37 cellular contexts compared by ENCODE assay signal in genomic region chr20:61459266-61459665, GRCh38.
"Had no signal": no experiment of that assay in that cellular context is flagged by ENCODE, and none has a peak within 500 bp of the region (broad histone marks: within the 10 kb centered on the region; RNA-seq: fewer than 3 reads in every experiment).

No MANE protein-coding gene starts in this region.

- H3K4me1 Mint-ChIP-seq: activated B cell treated with CpG ODN at 0.5 μM for 24 hours; activated CD4-positive, alpha-beta T cell treated with anti-CD3 and anti-CD28 coated beads, Interleukin-2, amount 10 ng/mL, durations not matched to agents 24 days and 14 days; activated naive CD8-positive, alpha-beta T cell treated with anti-CD3 and anti-CD28 coated beads for 36 hours; activated T-helper 17 cell treated with anti-CD3 and anti-CD28 coated beads, Interleukin-2, amount 50 U/mL, for 72 hours; central memory CD8-positive, alpha-beta T cell had no signal

- H3K27ac ChIP-seq: adrenal gland, body of pancreas, brain microvascular endothelial cell, breast epithelium, VCaP had no signal

- H3K27me3 ChIP-seq: adrenal gland, body of pancreas, brain microvascular endothelial cell, breast epithelium had no signal

- DNase-seq: activated B cell treated with CpG ODN at 0.5 μM for 24 hours; activated CD4-positive, alpha-beta memory T cell treated with anti-CD3 and anti-CD28 coated beads for 36 hours; activated CD4-positive, alpha-beta T cell treated with anti-CD3 and anti-CD28 coated beads for 4 hours; activated CD4-positive, alpha-beta T cell treated with anti-CD3 and anti-CD28 coated beads, Interleukin-2, amount 10 ng/mL, durations not matched to agents 24 days and 14 days; activated CD4-positive, alpha-beta T cell treated with anti-CD3 and anti-CD28 coated beads, Interleukin-2, amount 50 U/mL, for 1 hour; activated CD4-positive, alpha-beta T cell treated with anti-CD3 and anti-CD28 coated beads, Interleukin-2, amount 50 U/mL, for 4 hours; activated CD4-positive, CD25-positive, alpha-beta regulatory T cell treated with anti-CD3 and anti-CD28 coated beads, Interleukin-2, amount 50 U/mL, for 72 hours; activated CD8-positive, alpha-beta memory T cell treated with anti-CD3 and anti-CD28 coated beads, Interleukin-2, amount 50 U/mL, for 4 hours; activated CD8-positive, alpha-beta T cell treated with anti-CD3 and anti-CD28 coated beads for 36 hours; activated effector memory CD4-positive, alpha-beta T cell treated with anti-CD3 and anti-CD28 coated beads, Interleukin-2, amount 50 U/mL, for 16 hours; activated gamma-delta T cell treated with Interleukin-2 at 50 U/mL for 16 hours; activated naive CD4-positive, alpha-beta T cell; activated naive CD4-positive, alpha-beta T cell treated with anti-CD3 and anti-CD28 coated beads for 36 hours; activated naive CD4-positive, alpha-beta T cell treated with anti-CD3 and anti-CD28 coated beads, Interleukin-2, amount 50 U/mL, for 16 hours; activated naive CD8-positive, alpha-beta T cell treated with anti-CD3 and anti-CD28 coated beads for 36 hours; activated T-cell treated with anti-CD3 and anti-CD28 coated beads for 4 hours; activated T-cell treated with anti-CD3 and anti-CD28 coated beads, Interleukin-2, amount 50 U/mL, for 1 hour; activated T-cell treated with anti-CD3 and anti-CD28 coated beads, Interleukin-2, amount 50 U/mL, for 4 hours; activated T-cell treated with anti-CD3 and anti-CD28 coated beads, Interleukin-2, amount 50 U/mL, for 72 hours; adrenal gland; amniotic stem cell; aorta; body of pancreas; brain microvascular endothelial cell; T-helper 1 cell; T-helper 2 cell; T-helper 9 cell had no signal

- H3K9me3 Mint-ChIP-seq: activated CD4-positive, alpha-beta memory T cell treated with anti-CD3 and anti-CD28 coated beads for 36 hours; activated naive CD8-positive, alpha-beta T cell treated with anti-CD3 and anti-CD28 coated beads for 36 hours; activated T-helper 1 cell treated with anti-CD3 and anti-CD28 coated beads, Interleukin-12 subunit alpha, Interleukin-12 subunit beta, Interleukin-2, Interleukin-4 antibody, amounts not matched to agents 30 ng/mL and 10 ng/mL and 1 ng/mL, durations not matched to agents 14 hours and 24 hours and 36 hours; T-helper 1 cell treated with Interleukin-12 subunit alpha and Interleukin-12 subunit beta and Interleukin-4 antibody, amounts not matched to agents 30 μg/mL and 1 μg/mL, for 36 hours had no signal

- ATAC-seq: activated CD8-positive, alpha-beta T cell treated with anti-CD3 and anti-CD28 coated beads for 36 hours; activated T-cell treated with anti-CD3 and anti-CD28 coated beads, Interleukin-2, amount 50 U/mL, for 4 hours; activated T-cell treated with anti-CD3 and anti-CD28 coated beads, Interleukin-2, amount 50 U/mL, for 72 hours; activated T-helper 17 cell treated with anti-CD3 and anti-CD28 coated beads, Interleukin-2, amount 50 U/mL, for 72 hours; body of pancreas had no signal

- H3K4me3 ChIP-seq: adrenal gland, body of pancreas, breast epithelium had no signal

- H3K27me3 Mint-ChIP-seq: activated B cell treated with CpG ODN at 0.5 μM for 24 hours; activated CD4-positive, alpha-beta memory T cell treated with anti-CD3 and anti-CD28 coated beads for 36 hours; activated CD4-positive, alpha-beta T cell treated with anti-CD3 and anti-CD28 coated beads, Interleukin-2, amount 10 ng/mL, durations not matched to agents 24 days and 14 days; activated CD8-positive, alpha-beta T cell treated with anti-CD3 and anti-CD28 coated beads for 36 hours; activated T-helper 17 cell treated with anti-CD3 and anti-CD28 coated beads, Interleukin-2, amount 50 U/mL, for 72 hours; central memory CD8-positive, alpha-beta T cell had no signal

- FAIRE-seq: astrocyte, TTC549 had no signal

- H3K4me1 ChIP-seq: adrenal gland, body of pancreas, breast epithelium had no signal

- H3K27ac Mint-ChIP-seq: activated B cell treated with CpG ODN at 0.5 μM for 24 hours; activated CD4-positive, alpha-beta memory T cell treated with anti-CD3 and anti-CD28 coated beads for 36 hours; activated CD4-positive, alpha-beta T cell treated with anti-CD3 and anti-CD28 coated beads, Interleukin-2, amount 10 ng/mL, durations not matched to agents 24 days and 14 days; activated CD8-positive, alpha-beta T cell treated with anti-CD3 and anti-CD28 coated beads for 36 hours; activated naive CD4-positive, alpha-beta T cell treated with anti-CD3 and anti-CD28 coated beads for 36 hours; activated naive CD4-positive, alpha-beta T cell treated with anti-CD3 and anti-CD28 coated beads, Interleukin-2, amount 50 U/mL, for 72 hours; activated naive CD8-positive, alpha-beta T cell treated with anti-CD3 and anti-CD28 coated beads for 36 hours; activated T-cell treated with anti-CD3 and anti-CD28 coated beads, Interleukin-2, amount 50 U/mL, for 72 hours; activated T-helper 1 cell treated with anti-CD3 and anti-CD28 coated beads, Interleukin-12 subunit alpha, Interleukin-12 subunit beta, Interleukin-2, Interleukin-4 antibody, amounts not matched to agents 30 ng/mL and 10 ng/mL and 1 ng/mL, durations not matched to agents 14 hours and 24 hours and 36 hours; activated T-helper 17 cell treated with anti-CD3 and anti-CD28 coated beads, Interleukin-2, amount 50 U/mL, for 72 hours; T-helper 1 cell treated with Interleukin-12 subunit alpha and Interleukin-12 subunit beta and Interleukin-4 antibody, amounts not matched to agents 30 μg/mL and 1 μg/mL, for 36 hours; T-helper 2 cell treated with Interferon-gamma antibody and Interleukin-4, amounts not matched to agents 5 μg/mL and 100 μg/mL, for 36 hours had no signal

- H3K36me3 Mint-ChIP-seq: activated CD4-positive, alpha-beta memory T cell treated with anti-CD3 and anti-CD28 coated beads for 36 hours; activated naive CD4-positive, alpha-beta T cell treated with anti-CD3 and anti-CD28 coated beads, Interleukin-2, amount 50 U/mL, for 72 hours; activated naive CD8-positive, alpha-beta T cell treated with anti-CD3 and anti-CD28 coated beads for 36 hours had no signal

- H3K4me3 Mint-ChIP-seq: activated B cell treated with CpG ODN at 0.5 μM for 24 hours; activated CD4-positive, alpha-beta memory T cell treated with anti-CD3 and anti-CD28 coated beads for 36 hours; activated CD4-positive, alpha-beta T cell treated with anti-CD3 and anti-CD28 coated beads, Interleukin-2, amount 10 ng/mL, durations not matched to agents 24 days and 14 days; activated CD8-positive, alpha-beta T cell treated with anti-CD3 and anti-CD28 coated beads for 36 hours; activated naive CD4-positive, alpha-beta T cell treated with anti-CD3 and anti-CD28 coated beads for 36 hours; activated naive CD8-positive, alpha-beta T cell treated with anti-CD3 and anti-CD28 coated beads for 36 hours; activated T-cell treated with anti-CD3 and anti-CD28 coated beads, Interleukin-2, amount 50 U/mL, for 4 hours; activated T-cell treated with anti-CD3 and anti-CD28 coated beads, Interleukin-2, amount 50 U/mL, for 72 hours; activated T-helper 1 cell treated with anti-CD3 and anti-CD28 coated beads, Interleukin-12 subunit alpha, Interleukin-12 subunit beta, Interleukin-2, Interleukin-4 antibody, amounts not matched to agents 30 ng/mL and 10 ng/mL and 1 ng/mL, durations not matched to agents 14 hours and 24 hours and 36 hours; activated T-helper 17 cell treated with anti-CD3 and anti-CD28 coated beads, Interleukin-2, amount 50 U/mL, for 72 hours; central memory CD8-positive, alpha-beta T cell; T-helper 1 cell treated with Interleukin-12 subunit alpha and Interleukin-12 subunit beta and Interleukin-4 antibody, amounts not matched to agents 30 μg/mL and 1 μg/mL, for 36 hours; T-helper 2 cell treated with Interferon-gamma antibody and Interleukin-4, amounts not matched to agents 5 μg/mL and 100 μg/mL, for 36 hours had no signal

- H3K36me3 ChIP-seq: adrenal gland, brain microvascular endothelial cell, breast epithelium had no signal

- H3K9me3 ChIP-seq: adrenal gland, breast epithelium had no signal
